In genomic region chr2:96240341-96241038, GRCh38 we compare ENCODE assay signal across 11 cellular contexts. TPM values are rescaled to one million over a fixed set of nuclear protein-coding genes. Genes with fewer than 3 reads are reported as not detected.
DNase-seq lines count a peak whose midpoint lies in the region; ATAC-seq and TF ChIP-seq lines count a peak whose summit lies in the region.
"Had no signal": no experiment of that assay in that cellular context is flagged by ENCODE, and none has a peak within 500 bp of the region (broad histone marks: within the 10 kb centered on the region; RNA-seq: fewer than 3 reads in every experiment).

No MANE protein-coding gene starts in this region.

- no peak overlapping the region for H2BK5ac ChIP-seq in H9 (ENCODE audit: insufficient read length, low read length)

- no peaks in the 10 kb centered on the region for H3K27me3 Mint-ChIP-seq in activated T-cell treated with anti-CD3 and anti-CD28 coated beads, Interleukin-2, amount 50 U/mL, for 24 hours
- no peaks in the 10 kb centered on the region for H3K27me3 Mint-ChIP-seq in activated T-cell treated with anti-CD3 and anti-CD28 coated beads, Interleukin-2, amount 50 U/mL, for 72 hours (ENCODE audit: low read depth)
- no peaks in the 10 kb centered on the region for H3K27me3 Mint-ChIP-seq in H9 (ENCODE audit: low read depth)

- H3K27me3 ChIP-seq in gastrocnemius medialis (no peaks in the 10 kb centered on the region), H9 (ENCODE audit: insufficient read depth, low read length) (no peaks in the 10 kb centered on the region)

- no peak overlapping the region for H3K18ac ChIP-seq in H9 (ENCODE audit: insufficient read length, low read depth, low read length)

- H3K36me3 Mint-ChIP-seq in activated T-cell treated with anti-CD3 and anti-CD28 coated beads, Interleukin-2, amount 50 U/mL, for 24 hours (ENCODE audit: low read depth) = peaks cover 3% of the 10 kb centered on the region
- peaks cover 0 to 2% of the 10 kb centered on the region in 2 donors for H3K36me3 Mint-ChIP-seq in activated T-cell treated with anti-CD3 and anti-CD28 coated beads, Interleukin-2, amount 50 U/mL, for 72 hours (ENCODE audit: insufficient read depth in 2 of 2)
- H3K36me3 Mint-ChIP-seq in H9 (ENCODE audit: insufficient read depth in 1 of 3, low read depth in 3 of 3) = no peaks in the 10 kb centered on the region

- no peak overlapping the region for H3K56ac ChIP-seq in H9 (ENCODE audit: insufficient read length, low read depth, low read length)

- H3K27ac Mint-ChIP-seq in activated T-cell treated with anti-CD3 and anti-CD28 coated beads, Interleukin-2, amount 50 U/mL, for 24 hours = peak overlapping the region; percentile 95
- H3K27ac Mint-ChIP-seq in activated T-cell treated with anti-CD3 and anti-CD28 coated beads, Interleukin-2, amount 50 U/mL, for 72 hours = no peak overlapping the region
- no peak overlapping the region for H3K27ac Mint-ChIP-seq in H9

- no peaks in the 10 kb centered on the region for H3K9me3 ChIP-seq in gastrocnemius medialis
- H3K9me3 ChIP-seq in H9 (ENCODE audit: control insufficient read depth, low read depth, low read length) = no peaks in the 10 kb centered on the region

- H3K9me3 Mint-ChIP-seq in activated T-cell treated with anti-CD3 and anti-CD28 coated beads, Interleukin-2, amount 50 U/mL, for 24 hours = no peaks in the 10 kb centered on the region
- H3K9me3 Mint-ChIP-seq in activated T-cell treated with anti-CD3 and anti-CD28 coated beads, Interleukin-2, amount 50 U/mL, for 72 hours = no peaks in the 10 kb centered on the region
- no peaks in the 10 kb centered on the region for H3K9me3 Mint-ChIP-seq in H9

- no peak overlapping the region for H3K4ac ChIP-seq in H9 (ENCODE audit: low read depth, low read length)

- no CpG with 5 or more reads among the region's 9 CpGs for WGBS in H9 (ENCODE audit: extremely low coverage, insufficient read length, low lambda C conversion rate)

- H2BK120ac ChIP-seq in H9 (ENCODE audit: low read depth, low read length, poor library complexity, severe bottlenecking) = no peak overlapping the region

- H3K23me2 ChIP-seq in H9 (ENCODE audit: insufficient read length, low read depth, low read length, poor library complexity, severe bottlenecking) = no peaks in the 10 kb centered on the region

- intact Hi-C loops in gastrocnemius medialis (cut with DNase I; ENCODE audit: low total_unique reads) = loop anchor here (2.0 kb wide), 2 partner anchors 22 to 34 kb away; no protein-coding TSS in a partner anchor

- peaks cover 55 to 62% of the 10 kb centered on the region in 2 donors for H3K4me1 ChIP-seq in gastrocnemius medialis
- H3K4me1 ChIP-seq in H9 (ENCODE audit: insufficient read depth, low read length) = no peaks in the 10 kb centered on the region

- H4K91ac ChIP-seq in H9 (ENCODE audit: insufficient read length, low read depth, low read length) = no peak overlapping the region

- H3K4me3 Mint-ChIP-seq in activated T-cell treated with anti-CD3 and anti-CD28 coated beads, Interleukin-2, amount 50 U/mL, for 24 hours = no peak overlapping the region
- H3K4me3 Mint-ChIP-seq in activated T-cell treated with anti-CD3 and anti-CD28 coated beads, Interleukin-2, amount 50 U/mL, for 72 hours = no peak overlapping the region
- H3K4me3 Mint-ChIP-seq in H9 = no peak overlapping the region

- DNase-seq in activated T-cell treated with anti-CD3 and anti-CD28 coated beads, Interleukin-2, amount 50 U/mL, for 24 hours = no peak
- DNase-seq in activated T-cell treated with anti-CD3 and anti-CD28 coated beads, Interleukin-2, amount 50 U/mL, for 72 hours = no peak
- DNase-seq in NCI-H446 treated with DMSO at 0.1 percent for 48 hours (lab: John Stamatoyannopoulos, UW) (peak; percentile 10), cerebellar cortex (ENCODE audit: low spot score) (peak; percentile 94), gastrocnemius medialis (peak; percentile 58 to 86), H9 (no peak)
- no peak for DNase-seq in stimulated activated naive CD4-positive, alpha-beta T cell (lab: John Stamatoyannopoulos, UW)
- DNase-seq: anterior cingulate cortex; effector memory CD4-positive, alpha-beta T cell; EL had no signal

- no peak overlapping the region for H2BK20ac ChIP-seq in H9 (ENCODE audit: low read depth, low read length, poor library complexity, severe bottlenecking)

- H3K79me1 ChIP-seq in H9 (ENCODE audit: insufficient read depth, low read depth, low read length, poor library complexity, severe bottlenecking) = no peaks in the 10 kb centered on the region

- TF ChIP-seq POLR2A in gastrocnemius medialis (IDR thresholded peaks at IDR 0.05) = no peak

- H2BK12ac ChIP-seq in H9 (ENCODE audit: insufficient read length, low read depth, low read length) = no peak overlapping the region

- H3K27ac ChIP-seq in gastrocnemius medialis (peak overlapping the region; percentile 72 to 86 (median 78)), H9 (ENCODE audit: insufficient read length, low read depth, low read length) (no peak overlapping the region)

- H3K79me2 ChIP-seq in H9 (ENCODE audit: insufficient read depth, low read length) = no peaks in the 10 kb centered on the region

- no peak overlapping the region for H3K23ac ChIP-seq in H9 (ENCODE audit: insufficient read length, low read depth, low read length)

- no peak overlapping the region for H3K14ac ChIP-seq in H9 (ENCODE audit: insufficient read depth, low read length)

- in situ Hi-C loops in gastrocnemius medialis (cut with MboI; ENCODE audit: low sequenced_read_pairs in 4 of 4) = no loop called here

- TF ChIP-seq CTCF in gastrocnemius medialis (IDR thresholded peaks at IDR 0.05 in 4 of 5, conservative IDR thresholded peaks at IDR 0.05 in 1 of 5) (no peak), H9 (conservative IDR thresholded peaks at IDR 0.05) (no peak)

- H3T11ph ChIP-seq in H9 (ENCODE audit: low read length) = no peak overlapping the region

- H2AFZ ChIP-seq in H9 (ENCODE audit: low read length) = no peak overlapping the region

- no peak overlapping the region for H4K5ac ChIP-seq in H9 (ENCODE audit: insufficient read length, low read depth, low read length)

- no peaks in the 10 kb centered on the region for H4K20me1 ChIP-seq in H9 (ENCODE audit: control insufficient read depth, insufficient read depth, insufficient read length)

- H3K9ac ChIP-seq in H9 (ENCODE audit: extremely low read depth, insufficient read length, low read length) = no peak overlapping the region

- no peak overlapping the region for H3K4me2 ChIP-seq in H9 (ENCODE audit: insufficient read depth, insufficient read length, low read length)

- H4K8ac ChIP-seq in H9 (replicated peaks; ENCODE audit: insufficient read length, low read depth, low read length) = no peak overlapping the region

- no peak overlapping the region for H2BK15ac ChIP-seq in H9 (ENCODE audit: low read depth, low read length)

- no peaks in the 10 kb centered on the region for H3K36me3 ChIP-seq in gastrocnemius medialis

- peaks cover 34% of the 10 kb centered on the region for H3K4me1 Mint-ChIP-seq in activated T-cell treated with anti-CD3 and anti-CD28 coated beads, Interleukin-2, amount 50 U/mL, for 24 hours (ENCODE audit: low read depth)
- H3K4me1 Mint-ChIP-seq in activated T-cell treated with anti-CD3 and anti-CD28 coated beads, Interleukin-2, amount 50 U/mL, for 72 hours (ENCODE audit: low read depth) = peaks cover 32% of the 10 kb centered on the region
- peaks cover 9% of the 10 kb centered on the region in 2 experiments for H3K4me1 Mint-ChIP-seq in H9

- peak overlapping the region in 1 of 4 donors; percentile 19 for H3K4me3 ChIP-seq in gastrocnemius medialis

- ATAC-seq in activated T-cell treated with anti-CD3 and anti-CD28 coated beads, Interleukin-2, amount 50 U/mL, for 72 hours (replicated peaks in 1 of 2) = no peak
- peak; percentile 89 to 94 for ATAC-seq in gastrocnemius medialis
- ATAC-seq in GM21786 (IDR thresholded peaks at IDR 0.05; ENCODE audit: unreplicated experiment) = no peak

- no peak overlapping the region for H2AK5ac ChIP-seq in H9 (ENCODE audit: insufficient read length, low read length)

RNA-seq across cellular contexts. Expression of gene TMEM127, which starts 25.3 kb away (rescaled TPM):
- 10 to 100 TPM; 23.2 to 29.3 TPM for total RNA-seq in activated T-cell treated with anti-CD3 and anti-CD28 coated beads, Interleukin-2, amount 50 U/mL, for 72 hours
- 10 to 100 TPM; 27.1 to 38.8 (median 30.9) TPM for total RNA-seq in gastrocnemius medialis
- 30.1 and 33.9 TPM in 2 replicates for total RNA-seq in H9 (2021)

RNA-seq across cellular contexts. Expression of gene CIAO1, which starts 25.5 kb away (rescaled TPM):
- 10 to 100 TPM; 70.8 to 72.6 TPM for total RNA-seq in activated T-cell treated with anti-CD3 and anti-CD28 coated beads, Interleukin-2, amount 50 U/mL, for 72 hours
- total RNA-seq in gastrocnemius medialis (100 to 1,000 TPM in 1 of 4 donors, 10 to 100 TPM in 3; 73.5 to 102 (median 95.6) TPM), H9 (2021) (67.6 and 71.9 TPM in 2 replicates)

RNA-seq across cellular contexts. Expression of gene STARD7, which starts 31.9 kb away (rescaled TPM):
- 100 to 1,000 TPM; 202 to 225 TPM for total RNA-seq in activated T-cell treated with anti-CD3 and anti-CD28 coated beads, Interleukin-2, amount 50 U/mL, for 72 hours
- 100 to 1,000 TPM; 237 to 512 (median 313) TPM for total RNA-seq in gastrocnemius medialis
- 212 and 220 TPM in 2 replicates for total RNA-seq in H9 (2021)

Comparison
In these comparisons a context has a peak if more than half of its experiments do, and no peak if none do; other contexts are left out.
1. DNase-seq: peak in NCI-H446 treated with DMSO at 0.1 percent for 48 hours (single experiment), cerebellar cortex (single experiment) and gastrocnemius medialis (2 of 2); none in activated T-cell treated with anti-CD3 and anti-CD28 coated beads, Interleukin-2, amount 50 U/mL, for 24 hours (single experiment), activated T-cell treated with anti-CD3 and anti-CD28 coated beads, Interleukin-2, amount 50 U/mL, for 72 hours (0 of 2), H9 (single experiment) and stimulated activated naive CD4-positive, alpha-beta T cell (0 of 6).
2. ATAC-seq: peak in gastrocnemius medialis (2 of 2); none in activated T-cell treated with anti-CD3 and anti-CD28 coated beads, Interleukin-2, amount 50 U/mL, for 72 hours (0 of 2) and GM21786 (single experiment).